10 cellular contexts compared by ENCODE assay signal in the genomic region with DNA sequence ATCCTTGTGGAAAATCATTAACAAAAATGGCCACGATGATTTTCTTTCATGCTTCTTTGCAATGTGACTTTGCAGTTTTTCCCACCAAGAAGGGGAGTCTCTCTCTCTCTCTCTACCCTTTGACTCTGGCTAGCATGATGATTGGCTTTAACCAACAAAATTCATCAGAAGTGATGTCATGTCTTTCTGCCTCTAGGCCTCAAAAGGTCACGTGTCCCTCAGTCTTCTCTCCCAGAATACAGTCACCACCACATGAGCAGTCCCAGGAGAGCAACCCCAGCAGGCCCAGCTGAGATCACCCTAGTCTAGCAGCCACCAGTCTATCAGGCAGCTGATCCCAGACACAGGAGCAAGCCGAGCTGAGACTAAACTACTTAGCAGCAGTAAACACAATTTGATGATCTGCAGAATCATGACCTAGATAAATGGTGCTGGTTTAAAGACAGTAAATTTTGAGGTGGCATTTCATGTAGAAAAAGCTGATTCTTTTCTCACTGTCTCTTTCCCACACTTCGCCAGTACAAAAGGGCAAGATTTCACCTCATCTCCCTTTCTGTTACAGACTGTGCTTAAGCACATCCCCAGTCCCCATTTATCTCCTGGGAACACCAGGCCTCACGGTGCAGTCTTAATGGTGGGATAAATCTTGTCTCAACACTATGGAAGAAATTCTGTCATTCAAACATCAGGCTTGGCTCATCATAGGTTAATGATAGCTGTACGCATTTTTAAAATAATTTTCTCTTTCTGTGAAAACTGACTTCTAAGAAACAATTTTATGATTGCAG.
DNase-seq lines count a peak whose midpoint lies in the region; ATAC-seq, FAIRE-seq and TF ChIP-seq lines count a peak whose summit lies in the region.
"Had no signal": no experiment of that assay in that cellular context is flagged by ENCODE, and none has a peak within 500 bp of the region (broad histone marks: within the 10 kb centered on the region; RNA-seq: fewer than 3 reads in every experiment).

No MANE protein-coding gene starts in this region.

- no peak for FAIRE-seq in kidney (lab: Jason Lieb, UNC)

- H3K4me1 ChIP-seq in kidney (ENCODE audit: control insufficient read depth in 1 of 2, insufficient read depth in 1 of 2, low read depth in 1 of 2, low read length in 2 of 2), result no peaks in the 10 kb centered on the region
- peaks cover 3 to 34% of the 10 kb centered on the region in 2 donors for H3K4me1 ChIP-seq in thoracic aorta (ENCODE audit: control insufficient read depth in 1 of 2, low read depth in 2 of 2)
- H3K4me1 ChIP-seq: thyroid gland had no signal

- peak; percentile 48 for ATAC-seq in thoracic aorta (ENCODE audit: insufficient number of reproducible peaks, low FRiP score, low read depth)
- ATAC-seq in HG03457 (IDR thresholded peaks at IDR 0.05; ENCODE audit: unreplicated experiment), result no peak

- DNase-seq in HCEC 1CT, result peak; percentile 89
- peak; percentile 99 for DNase-seq in brain microvascular endothelial cell
- peak; percentile 84 for DNase-seq in kidney
- DNase-seq in thoracic aorta (ENCODE audit: low spot score), result peak; percentile 25
- DNase-seq in activated CD4-positive, alpha-beta T cell treated with anti-CD3 and anti-CD28 coated beads for 4 hours, result no peak
- no peak for DNase-seq in DMS114 treated with DMSO at 0.1 percent for 48 hours (lab: John Stamatoyannopoulos, UW; ENCODE audit: unreplicated experiment)
- no peak for DNase-seq in NK-92 treated with Interleukin-12 subunit alpha and Interleukin-12 subunit beta, amount 100 ng/mL, for 24 hours (lab: John Stamatoyannopoulos, UW)
- DNase-seq: thyroid gland had no signal

- H3K27me3 ChIP-seq in brain microvascular endothelial cell (replicated peaks) (no peaks in the 10 kb centered on the region), thoracic aorta (replicated peaks; ENCODE audit: insufficient read depth) (no peaks in the 10 kb centered on the region)
- H3K27me3 ChIP-seq: thyroid gland had no signal

- H3K9ac ChIP-seq in kidney (ENCODE audit: low read length in 2 of 2), result no peak overlapping the region

- in situ Hi-C loops in brain microvascular endothelial cell (cut with HindIII; ENCODE audit: low pct_ligation_motif_present, low sequenced_read_pairs), result loop anchor here (25.0 kb wide), 1 partner anchor 143 kb away; a partner anchor contains a TSS

- intact Hi-C loops in kidney (cut with DNase I), result no loop called here

- TF ChIP-seq CTCF in brain microvascular endothelial cell (IDR thresholded peaks at IDR 0.05; ENCODE audit: low read depth, low read length, missing control alignments) (no peak), kidney (IDR thresholded peaks at IDR 0.05; ENCODE audit: borderline replicate concordance, extremely low read depth, insufficient read depth) (no peak), thoracic aorta (IDR thresholded peaks at IDR 0.05) (no peak)

- H3K9me3 ChIP-seq in kidney (ENCODE audit: control insufficient read depth in 1 of 2, low read length in 2 of 2) (no peaks in the 10 kb centered on the region), thoracic aorta (no peaks in the 10 kb centered on the region)
- H3K9me3 ChIP-seq: thyroid gland had no signal

- H3K36me3 ChIP-seq in brain microvascular endothelial cell (replicated peaks), result no peaks in the 10 kb centered on the region
- H3K36me3 ChIP-seq in kidney (ENCODE audit: control insufficient read depth in 1 of 2, insufficient read depth in 2 of 2, low read length in 2 of 2), result no peaks in the 10 kb centered on the region
- H3K36me3 ChIP-seq in thoracic aorta, result no peaks in the 10 kb centered on the region
- H3K36me3 ChIP-seq: thyroid gland had no signal

- H3K27ac ChIP-seq in brain microvascular endothelial cell, result peak overlapping the region; percentile 95
- H3K27ac ChIP-seq in kidney (ENCODE audit: low read depth in 2 of 2, low read length in 2 of 2), result peak overlapping the region in 1 of 2 donors; percentile 43
- peak overlapping the region in 1 of 2 donors; percentile 36 for H3K27ac ChIP-seq in thoracic aorta
- H3K27ac ChIP-seq: thyroid gland had no signal

- no peak overlapping the region for H3K4me3 ChIP-seq in brain microvascular endothelial cell (ENCODE audit: low read depth, low read length)
- no peak overlapping the region for H3K4me3 ChIP-seq in kidney (ENCODE audit: low read length in 2 of 2)
- no peak overlapping the region for H3K4me3 ChIP-seq in thoracic aorta
- H3K4me3 ChIP-seq: skin epidermis, thyroid gland had no signal

Comparison
In these comparisons a context has a peak if more than half of its experiments do, and no peak if none do; other contexts are left out.
1. DNase-seq: peak in HCEC 1CT (single experiment), brain microvascular endothelial cell (single experiment), kidney (single experiment) and thoracic aorta (single experiment); none in activated CD4-positive, alpha-beta T cell treated with anti-CD3 and anti-CD28 coated beads for 4 hours (0 of 2), DMS114 treated with DMSO at 0.1 percent for 48 hours (single experiment) and NK-92 treated with Interleukin-12 subunit alpha and Interleukin-12 subunit beta, amount 100 ng/mL, for 24 hours (single experiment).